9 cellular contexts compared by ENCODE assay signal in genomic region chr3:45064512-45065372, GRCh38. TPM values are rescaled to one million over a fixed set of nuclear protein-coding genes. Genes with fewer than 3 reads are reported as not detected.
DNase-seq lines count a peak whose midpoint lies in the region; ATAC-seq and TF ChIP-seq lines count a peak whose summit lies in the region.
"Had no signal": no experiment of that assay in that cellular context is flagged by ENCODE, and none has a peak within 500 bp of the region (broad histone marks: within the 10 kb centered on the region; RNA-seq: fewer than 3 reads in every experiment).

No MANE protein-coding gene starts in this region.

- H3K9ac ChIP-seq in fibroblast of lung (ENCODE audit: insufficient read depth, low read length): peak overlapping the region; percentile 25

- no peak for TF ChIP-seq CTCF in fibroblast of lung (conservative IDR thresholded peaks at IDR 0.05 in 1 of 2, IDR thresholded peaks at IDR 0.05 in 1 of 2; ENCODE audit: low read depth in 1 of 2, low read length in 2 of 2)

- H3K4me1 ChIP-seq in fibroblast of lung (ENCODE audit: control insufficient read depth, extremely low read depth, insufficient read depth, low read length): peaks cover 30% of the 10 kb centered on the region

- no peaks in the 10 kb centered on the region for H3K79me2 ChIP-seq in fibroblast of lung (ENCODE audit: control insufficient read depth, insufficient read depth, low read length)

- no peaks in the 10 kb centered on the region for H3K27me3 ChIP-seq in fibroblast of lung (ENCODE audit: control insufficient read depth, insufficient read depth, low read length)
- H3K27me3 ChIP-seq: cardiac muscle cell had no signal

- H4K20me1 ChIP-seq in fibroblast of lung (ENCODE audit: control insufficient read depth, extremely low read depth, insufficient read depth, low read length): no peaks in the 10 kb centered on the region

- H3K27ac ChIP-seq in fibroblast of lung (ENCODE audit: insufficient read depth, low read length): peak overlapping the region; percentile 87
- H3K27ac ChIP-seq: cardiac muscle cell had no signal

- DNase-seq in HCEC 1CT (peak; percentile 97), fibroblast of lung (ENCODE audit: low read depth in 2 of 2) (peak; percentile 90), cerebellum (ENCODE audit: low spot score) (no peak), DMS79 treated with DMSO at 0.1 percent for 48 hours (lab: John Stamatoyannopoulos, UW) (no peak), posterior cingulate gyrus (no peak)
- DNase-seq in activated CD4-positive, CD25-positive, alpha-beta regulatory T cell (lab: John Stamatoyannopoulos, UW): peak; percentile 14 to 58 (median 24)
- DNase-seq in stimulated activated CD4-positive, alpha-beta T cell treated with anti-CD3 and anti-CD28 coated beads, Interleukin-12 subunit alpha, Interleukin-12 subunit beta, amount 100 ng/mL, for 24 hours (ENCODE audit: low read depth in 2 of 2): peak; percentile 40 to 59

- peak overlapping the region; percentile 58 for H3K4me2 ChIP-seq in fibroblast of lung (ENCODE audit: extremely low read depth, insufficient read depth, low read length)

- H3K36me3 ChIP-seq in fibroblast of lung (ENCODE audit: control insufficient read depth, insufficient read depth, low read length): no peaks in the 10 kb centered on the region
- H3K36me3 ChIP-seq: cardiac muscle cell had no signal

- H3K9me3 ChIP-seq in fibroblast of lung (ENCODE audit: control insufficient read depth, insufficient read depth, low read depth, low read length): no peaks in the 10 kb centered on the region

- H2AFZ ChIP-seq in fibroblast of lung (ENCODE audit: low read length): no peak overlapping the region

- ATAC-seq in GM19035 (IDR thresholded peaks at IDR 0.05; ENCODE audit: unreplicated experiment): no peak

- intact Hi-C loops in posterior cingulate gyrus (cut with DNase I): no loop called here

- H3K4me3 ChIP-seq in fibroblast of lung (replicated peaks in 1 of 4; ENCODE audit: control extremely low read depth in 1 of 4, insufficient read depth in 1 of 4, low read depth in 3 of 4, low read length in 4 of 4): no peak overlapping the region
- H3K4me3 ChIP-seq: cardiac muscle cell had no signal

RNA-seq across cellular contexts. Expression of gene CLEC3B, which starts 38.6 kb away (rescaled TPM):
- total RNA-seq in fibroblast of lung: 20.0 and 56.3 TPM in 2 replicates
- polyA plus RNA-seq in fibroblast of lung: 49.2 and 87.2 TPM in 2 replicates
- 93.0 and 161 TPM in 2 replicates for polyA plus RNA-seq in fibroblast of lung (2012)
- polyA minus RNA-seq in fibroblast of lung (ENCODE audit: low replicate concordance): 15.2 and 32.2 TPM in 2 replicates
- 17.1 TPM for total RNA-seq in cerebellum

Comparison
In these comparisons a context has a peak if more than half of its experiments do, and no peak if none do; other contexts are left out.
1. DNase-seq: peak in HCEC 1CT (single experiment), activated CD4-positive, CD25-positive, alpha-beta regulatory T cell (4 of 4), fibroblast of lung (2 of 2) and stimulated activated CD4-positive, alpha-beta T cell treated with anti-CD3 and anti-CD28 coated beads, Interleukin-12 subunit alpha, Interleukin-12 subunit beta, amount 100 ng/mL, for 24 hours (2 of 2); none in cerebellum (single experiment), DMS79 treated with DMSO at 0.1 percent for 48 hours (single experiment) and posterior cingulate gyrus (0 of 10).